ENCODE assay signal across 20 cellular contexts in the genomic region with DNA sequence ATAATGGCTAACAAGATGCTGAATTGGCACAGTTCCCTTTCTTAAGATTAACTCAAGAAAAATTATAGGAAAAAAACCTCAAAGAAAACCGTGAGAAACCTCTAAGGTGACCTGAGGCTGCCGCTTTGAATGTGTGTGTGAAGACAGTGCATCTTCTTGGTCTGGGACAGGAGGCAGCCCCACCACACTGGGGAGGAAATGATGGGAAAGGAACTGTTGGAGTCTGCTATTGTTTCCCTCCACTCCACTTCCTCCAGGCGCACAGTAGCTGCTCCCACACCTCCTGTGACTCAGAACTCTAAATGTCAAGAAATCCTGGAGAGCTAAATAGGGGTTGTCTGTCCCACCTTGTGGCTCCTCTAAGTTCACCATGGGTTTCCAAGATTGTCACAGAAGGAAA.
DNase-seq lines count a peak whose midpoint lies in the region; ATAC-seq and TF ChIP-seq lines count a peak whose summit lies in the region.
"Had no signal": no experiment of that assay in that cellular context is flagged by ENCODE, and none has a peak within 500 bp of the region (broad histone marks: within the 10 kb centered on the region; RNA-seq: fewer than 3 reads in every experiment).

No MANE protein-coding gene starts in this region.

- H3K4me2 ChIP-seq in BLaER1 treated with 17β-estradiol and CSF1 and Interleukin-3, amounts not matched to agents 10 nM and 100 nM, result peak overlapping the region in 8 of 11 experiments; percentile 21 to 82 (median 57); a peak in 16 of 22 replicates

- no peaks in the 10 kb centered on the region for H4K20me1 ChIP-seq in BLaER1 treated with 17β-estradiol and CSF1 and Interleukin-3, amounts not matched to agents 10 nM and 100 nM

- H3K27me3 Mint-ChIP-seq in activated CD4-positive, alpha-beta memory T cell treated with anti-CD3 and anti-CD28 coated beads for 36 hours, result no peaks in the 10 kb centered on the region
- H3K27me3 Mint-ChIP-seq: IgD-negative memory B cell, naive B cell had no signal

- intact Hi-C loops in left ventricle myocardium superior (cut with micrococcal nuclease), result no loop called here
- intact Hi-C loops in activated CD4-positive, alpha-beta memory T cell treated with anti-CD3 and anti-CD28 coated beads for 36 hours (cut with micrococcal nuclease), result no loop called here

- POLR2A ChIA-PET in activated CD4-positive, alpha-beta memory T cell treated with anti-CD3 and anti-CD28 coated beads for 36 hours (lab: Charles Lee), result no interaction called here

- H3K27me3 ChIP-seq in BLaER1 treated with 17β-estradiol and CSF1 and Interleukin-3, amounts not matched to agents 10 nM and 100 nM, result no peaks in the 10 kb centered on the region
- H3K27me3 ChIP-seq in SJCRH30, result no peaks in the 10 kb centered on the region
- H3K27me3 ChIP-seq: MG63, stomach, tibial nerve had no signal

- H3K27ac Mint-ChIP-seq in activated CD4-positive, alpha-beta memory T cell treated with anti-CD3 and anti-CD28 coated beads for 36 hours, result no peak overlapping the region
- H3K27ac Mint-ChIP-seq: activated CD8-positive, alpha-beta T cell treated with anti-CD3 and anti-CD28 coated beads, Interleukin-2, amount 10 ng/mL, durations not matched to agents 7 days and 5 days; IgD-negative memory B cell had no signal

- no peaks in the 10 kb centered on the region for H3K36me3 Mint-ChIP-seq in activated CD4-positive, alpha-beta memory T cell treated with anti-CD3 and anti-CD28 coated beads for 36 hours
- H3K36me3 Mint-ChIP-seq: IgD-negative memory B cell, naive B cell had no signal

- no peak overlapping the region for H3K4me3 ChIP-seq in BLaER1 treated with 17β-estradiol and CSF1 and Interleukin-3, amounts not matched to agents 10 nM and 100 nM
- no peak overlapping the region for H3K4me3 ChIP-seq in SJCRH30
- H3K4me3 ChIP-seq: MG63, stomach, tibial nerve had no signal

- H3K4me1 Mint-ChIP-seq in activated CD4-positive, alpha-beta memory T cell treated with anti-CD3 and anti-CD28 coated beads for 36 hours (ENCODE audit: low read depth), result no peaks in the 10 kb centered on the region
- H3K4me1 Mint-ChIP-seq: IgD-negative memory B cell, naive B cell had no signal

- peak overlapping the region in 3 of 11 experiments; percentile 46 to 73 (median 71); a peak in 4 of 22 replicates for H3K9ac ChIP-seq in BLaER1 treated with 17β-estradiol and CSF1 and Interleukin-3, amounts not matched to agents 10 nM and 100 nM

- DNase-seq in Daoy (ENCODE audit: low read depth), result peak; percentile 31
- no peak for DNase-seq in left ventricle myocardium superior
- DNase-seq in activated CD4-positive, alpha-beta memory T cell treated with anti-CD3 and anti-CD28 coated beads for 36 hours, result no peak
- no peak for DNase-seq in SJCRH30
- DNase-seq in SW 1271 (lab: John Stamatoyannopoulos, UW), result no peak
- DNase-seq: activated CD4-positive, CD25-positive, alpha-beta regulatory T cell treated with anti-CD3 and anti-CD28 coated beads, Interleukin-2, amount 50 U/mL, for 72 hours; activated CD8-positive, alpha-beta T cell treated with anti-CD3 and anti-CD28 coated beads, Interleukin-2, amount 10 ng/mL, durations not matched to agents 7 days and 5 days; DMS79; H7; MG63; naive B cell; NCI-H510A treated with DMSO at 0.1 percent for 48 hours; occipital lobe; stimulated activated CD4-positive, alpha-beta T cell treated with anti-CD3 and anti-CD28 coated beads, Interleukin-12 subunit alpha, Interleukin-12 subunit beta, amount 100 ng/mL, for 4 hours; stomach had no signal

- peaks cover 13% of the 10 kb centered on the region for H3K9me3 Mint-ChIP-seq in activated CD4-positive, alpha-beta memory T cell treated with anti-CD3 and anti-CD28 coated beads for 36 hours

- H3K36me3 ChIP-seq in BLaER1 treated with 17β-estradiol and CSF1 and Interleukin-3, amounts not matched to agents 10 nM and 100 nM, result no peaks in the 10 kb centered on the region
- no peaks in the 10 kb centered on the region for H3K36me3 ChIP-seq in SJCRH30
- H3K36me3 ChIP-seq: stomach, tibial nerve had no signal

- H3K4me3 Mint-ChIP-seq in activated CD4-positive, alpha-beta memory T cell treated with anti-CD3 and anti-CD28 coated beads for 36 hours, result no peak overlapping the region
- H3K4me3 Mint-ChIP-seq: activated CD8-positive, alpha-beta T cell treated with anti-CD3 and anti-CD28 coated beads, Interleukin-2, amount 10 ng/mL, durations not matched to agents 7 days and 5 days; IgD-negative memory B cell; naive B cell had no signal

- H3K4me1 ChIP-seq in BLaER1 treated with 17β-estradiol and CSF1 and Interleukin-3, amounts not matched to agents 10 nM and 100 nM, result peaks cover 20 to 87% (median 38%) of the 10 kb centered on the region in 10 experiments
- H3K4me1 ChIP-seq in SJCRH30, result no peaks in the 10 kb centered on the region
- H3K4me1 ChIP-seq: stomach, tibial nerve had no signal

- ATAC-seq in left ventricle myocardium superior (peak; percentile 14), HG03342 (IDR thresholded peaks at IDR 0.05; ENCODE audit: unreplicated experiment) (no peak)
- ATAC-seq: activated CD8-positive, alpha-beta T cell treated with anti-CD3 and anti-CD28 coated beads, Interleukin-2, amount 10 ng/mL, durations not matched to agents 7 days and 5 days had no signal

- H3K27ac ChIP-seq in BLaER1 treated with 17β-estradiol and CSF1 and Interleukin-3, amounts not matched to agents 10 nM and 100 nM, result peak overlapping the region in 8 of 11 experiments; percentile 18 to 93 (median 63); a peak in 16 of 22 replicates
- no peak overlapping the region for H3K27ac ChIP-seq in SJCRH30
- H3K27ac ChIP-seq: stomach had no signal

- peaks cover 0 to 18% (median 9%) of the 10 kb centered on the region in 11 experiments; a peak in 14 of 22 replicates for H3K9me3 ChIP-seq in BLaER1 treated with 17β-estradiol and CSF1 and Interleukin-3, amounts not matched to agents 10 nM and 100 nM (replicated peaks in 1 of 11)
- H3K9me3 ChIP-seq in SJCRH30 (replicated peaks), result no peaks in the 10 kb centered on the region
- H3K9me3 ChIP-seq: stomach, tibial nerve had no signal

- CTCF ChIA-PET in activated CD4-positive, alpha-beta memory T cell treated with anti-CD3 and anti-CD28 coated beads for 36 hours (lab: Charles Lee), result no interaction called here

TF ChIP-seq in PFSK-1, 5 proteins besides CTCF, POLR2A, EP300 and RAD21:
- TF ChIP-seq FOXP2 (optimal IDR thresholded peaks at IDR 0.05; ENCODE audit: borderline replicate concordance, extremely low read depth, extremely low read length, insufficient read depth), result no peak
- TF ChIP-seq SIN3A (IDR thresholded peaks at IDR 0.05; ENCODE audit: borderline replicate concordance, insufficient read depth, low read length), result peak; percentile 53; the same call in 1 of the 2 replicates
